14 cellular contexts compared by ENCODE assay signal in the genomic region with DNA sequence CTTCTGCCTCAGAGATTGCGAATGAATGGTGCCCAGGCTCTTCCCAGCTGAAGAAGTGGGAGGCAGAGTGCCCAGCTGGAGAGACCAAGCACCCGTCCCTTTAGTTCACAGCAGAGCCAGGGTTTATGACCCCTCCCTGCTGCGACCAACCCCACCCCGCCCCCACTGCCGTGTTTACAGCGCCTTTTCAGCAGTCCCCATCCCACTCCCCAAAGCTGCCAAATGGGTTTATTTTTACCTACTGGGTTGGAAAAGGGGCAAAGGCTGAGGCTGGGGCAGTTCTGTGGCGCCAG. TPM values are rescaled to one million over a fixed set of nuclear protein-coding genes. Genes with fewer than 3 reads are reported as not detected.
DNase-seq lines count a peak whose midpoint lies in the region; ATAC-seq and TF ChIP-seq lines count a peak whose summit lies in the region.
"Had no signal": no experiment of that assay in that cellular context is flagged by ENCODE, and none has a peak within 500 bp of the region (broad histone marks: within the 10 kb centered on the region; RNA-seq: fewer than 3 reads in every experiment).

No MANE protein-coding gene starts in this region.

- H3K4me3 ChIP-seq in GM23338 (peak overlapping the region; percentile 54), NT2/D1 (ENCODE audit: insufficient read length, low read depth) (peak overlapping the region; percentile 9), iPS-20b (ENCODE audit: low read length) (peak overlapping the region; percentile 52)
- H3K4me3 ChIP-seq in effector memory CD4-positive, alpha-beta T cell (ENCODE audit: insufficient read depth, low read depth, low read length, poor library complexity, severe bottlenecking), result no peak overlapping the region
- H3K4me3 ChIP-seq: gastroesophageal sphincter, ovary had no signal

- no peaks in the 10 kb centered on the region for H3K79me2 ChIP-seq in GM23338 (replicated peaks; ENCODE audit: insufficient read depth)

- peaks cover 28% of the 10 kb centered on the region for H3K27me3 Mint-ChIP-seq in GM23338 (ENCODE audit: insufficient read depth, low read depth, poor library complexity)

- no peak overlapping the region for H3K27ac Mint-ChIP-seq in GM23338
- H3K27ac Mint-ChIP-seq: activated CD8-positive, alpha-beta T cell treated with anti-CD3 and anti-CD28 coated beads, Interleukin-2, amount 10 ng/mL, durations not matched to agents 7 days and 5 days; activated T-helper 17 cell treated with anti-CD3 and anti-CD28 coated beads, Interleukin-2, amount 50 U/mL, for 72 hours had no signal

- H2AFZ ChIP-seq in GM23338, result peak overlapping the region; percentile 85

- ATAC-seq in GM23338 (peak; percentile 11), GM19463 (IDR thresholded peaks at IDR 0.05; ENCODE audit: unreplicated experiment) (no peak)
- ATAC-seq: gastroesophageal sphincter had no signal

- DNase-seq in GM23338 (ENCODE audit: low spot score) (no peak), NT2/D1 (ENCODE audit: low read depth, low spot score) (no peak), retina (peak; percentile 50)
- DNase-seq in effector memory CD4-positive, alpha-beta T cell, result no peak
- no peak for DNase-seq in NK-92 treated with Interleukin-12 subunit alpha and Interleukin-12 subunit beta, amount 100 ng/mL, for 24 hours (lab: John Stamatoyannopoulos, UW)
- DNase-seq: NCI-H526 treated with DMSO at 0.1 percent for 48 hours, ovary had no signal

- H3K27me3 ChIP-seq in GM23338 (ENCODE audit: insufficient read depth) (peaks cover 50% of the 10 kb centered on the region), NT2/D1 (ENCODE audit: insufficient read depth, insufficient read length) (peaks cover 29% of the 10 kb centered on the region), iPS-20b (ENCODE audit: insufficient read depth, low read length) (peaks cover 56% of the 10 kb centered on the region)
- peaks cover 10% of the 10 kb centered on the region for H3K27me3 ChIP-seq in effector memory CD4-positive, alpha-beta T cell (replicated peaks; ENCODE audit: control insufficient read depth, insufficient read depth, low read length, poor library complexity, severe bottlenecking)
- H3K27me3 ChIP-seq: ovary had no signal

- H3K4me1 Mint-ChIP-seq in GM23338, result peaks cover 19% of the 10 kb centered on the region

- H3K4me1 ChIP-seq in GM23338 (ENCODE audit: insufficient read depth), result peaks cover 16% of the 10 kb centered on the region; the same call in 1 of the 2 replicates
- peaks cover 7% of the 10 kb centered on the region for H3K4me1 ChIP-seq in NT2/D1 (ENCODE audit: insufficient read depth, insufficient read length)
- peaks cover 8% of the 10 kb centered on the region for H3K4me1 ChIP-seq in iPS-20b (ENCODE audit: insufficient read depth, low read length)
- no peaks in the 10 kb centered on the region for H3K4me1 ChIP-seq in effector memory CD4-positive, alpha-beta T cell (ENCODE audit: control insufficient read depth, insufficient read depth, low read length, poor library complexity, severe bottlenecking)

- H3K27ac ChIP-seq in GM23338 (ENCODE audit: low read depth) (no peak overlapping the region), iPS-20b (ENCODE audit: low read length) (no peak overlapping the region)
- no peak overlapping the region for H3K27ac ChIP-seq in effector memory CD4-positive, alpha-beta T cell (ENCODE audit: insufficient read depth, low read length, poor library complexity, severe bottlenecking)
- H3K27ac ChIP-seq: gastroesophageal sphincter, HL-60, WERI-Rb-1 had no signal

- H3K36me3 Mint-ChIP-seq in GM23338 (ENCODE audit: low read depth), result no peaks in the 10 kb centered on the region

- no peak for TF ChIP-seq CTCF in GM23338 (conservative IDR thresholded peaks at IDR 0.05; ENCODE audit: low read depth in 2 of 2)

- H3K9me2 ChIP-seq in GM23338 (ENCODE audit: insufficient read depth), result no peaks in the 10 kb centered on the region

- H3K4me3 Mint-ChIP-seq in GM23338, result peak overlapping the region; percentile 41; the same call in 2 of the 3 replicates
- H3K4me3 Mint-ChIP-seq: activated CD8-positive, alpha-beta T cell treated with anti-CD3 and anti-CD28 coated beads, Interleukin-2, amount 10 ng/mL, durations not matched to agents 7 days and 5 days; activated T-helper 17 cell treated with anti-CD3 and anti-CD28 coated beads, Interleukin-2, amount 50 U/mL, for 72 hours had no signal

- 0 out of 2 replicates have a peak, but pooled peaks cover 4% of the 10 kb centered on the region for H3F3A ChIP-seq in GM23338 (replicated peaks; ENCODE audit: low read depth)

- peak overlapping the region; percentile 81 for H3K4me2 ChIP-seq in GM23338

- H3K9me3 Mint-ChIP-seq in GM23338, result no peaks in the 10 kb centered on the region
- H3K9me3 Mint-ChIP-seq: activated T-helper 17 cell treated with anti-CD3 and anti-CD28 coated beads, Interleukin-2, amount 50 U/mL, for 72 hours had no signal

- peak overlapping the region; percentile 65 for H3K9ac ChIP-seq in NT2/D1 (ENCODE audit: insufficient read length, low read depth)
- no peak overlapping the region for H3K9ac ChIP-seq in iPS-20b (ENCODE audit: low read depth, low read length)

- H3K9me3 ChIP-seq in NT2/D1 (ENCODE audit: insufficient read depth, low read length) (no peaks in the 10 kb centered on the region), iPS-20b (ENCODE audit: insufficient read depth, low read depth, low read length) (no peaks in the 10 kb centered on the region)
- no peaks in the 10 kb centered on the region for H3K9me3 ChIP-seq in effector memory CD4-positive, alpha-beta T cell (ENCODE audit: control insufficient read depth, low read length)
- H3K9me3 ChIP-seq: gastroesophageal sphincter, ovary had no signal

- H3K36me3 ChIP-seq in GM23338 (ENCODE audit: insufficient read depth), result no peaks in the 10 kb centered on the region
- no peaks in the 10 kb centered on the region for H3K36me3 ChIP-seq in NT2/D1 (ENCODE audit: insufficient read depth, insufficient read length, low read length)
- H3K36me3 ChIP-seq in iPS-20b (ENCODE audit: insufficient read depth, low read depth, low read length), result no peaks in the 10 kb centered on the region
- H3K36me3 ChIP-seq in effector memory CD4-positive, alpha-beta T cell (ENCODE audit: control insufficient read depth, insufficient read depth, low read length), result no peaks in the 10 kb centered on the region
- H3K36me3 ChIP-seq: gastroesophageal sphincter, ovary had no signal

- peaks cover 4% of the 10 kb centered on the region; the same call in 1 of the 2 replicates for H4K20me1 ChIP-seq in GM23338 (replicated peaks; ENCODE audit: insufficient read depth)

RNA-seq across cellular contexts. Expression of gene DYRK3, which starts 23.6 kb away (rescaled TPM):
- total RNA-seq in GM23338 (2014; rRNA removed; shearing (Covaris generic)), result 8.5 and 9.5 TPM in 2 replicates
- polyA plus RNA-seq in GM23338 (2016; fragmentation: Nextera tagmentation; extraction: Ambion mirVana), result 1.8 and 2.9 TPM in 2 replicates

RNA-seq across cellular contexts. Expression of gene MAPKAPK2, which starts 25.8 kb away (rescaled TPM):
- 30.4 and 32.1 TPM in 2 replicates for total RNA-seq in GM23338 (2014; rRNA removed; shearing (Covaris generic))
- polyA plus RNA-seq in GM23338 (2016; fragmentation: Nextera tagmentation; extraction: Ambion mirVana), result 9.6 and 10.1 TPM in 2 replicates

RNA-seq across cellular contexts. Expression of gene EIF2D, which starts 46.7 kb away (rescaled TPM):
- 26.0 and 34.8 TPM in 2 replicates for total RNA-seq in GM23338 (2014; rRNA removed; shearing (Covaris generic))
- polyA plus RNA-seq in GM23338 (2016; fragmentation: Nextera tagmentation; extraction: Ambion mirVana), result 18.7 and 25.1 TPM in 2 replicates
